Comparison of ENCODE assay signal across 1 cellular context in genomic region chr17:63445571-63446217, GRCh38.
TF ChIP-seq lines count a peak whose summit lies in the region.

No MANE protein-coding gene starts in this region.

TF ChIP-seq in H1, 55 proteins besides CTCF, POLR2A, EP300 and RAD21 (continued from another document):
- TF ChIP-seq KDM1A (IDR thresholded peaks at IDR 0.05; ENCODE audit: borderline replicate concordance, low read length) (no peak), YY1 (IDR thresholded peaks at IDR 0.05; ENCODE audit: low read depth, low read length) (0 out of 2 replicates have a peak, but pooled peaks have one; percentile 8), RNF2 (IDR thresholded peaks at IDR 0.05; ENCODE audit: borderline replicate concordance, low read depth, low read length, missing control alignments, poor library complexity, severe bottlenecking) (no peak), KDM4A (IDR thresholded peaks at IDR 0.05; ENCODE audit: low read depth, low read length, severe bottlenecking) (peak; percentile 13), PHF8 (conservative IDR thresholded peaks at IDR 0.05; ENCODE audit: low read depth, low read length) (peak; percentile 11; the same call in 1 of the 2 replicates), SIN3A (conservative IDR thresholded peaks at IDR 0.05 in 1 of 2, IDR thresholded peaks at IDR 0.05 in 1 of 2; ENCODE audit: low read depth in 1 of 2, low read length in 2 of 2) (peak; percentile 17 to 46; a peak in 1 of 4 replicates), BCL11A (IDR thresholded peaks at IDR 0.05; ENCODE audit: low read depth in 2 of 2, low read length in 2 of 2) (no peak), GABPA (IDR thresholded peaks at IDR 0.05; ENCODE audit: borderline replicate concordance, insufficient read depth, low read length) (no peak), TCF12 (IDR thresholded peaks at IDR 0.05; ENCODE audit: low read depth, low read length) (no peak), RBBP5 (IDR thresholded peaks at IDR 0.05; ENCODE audit: borderline replicate concordance, low read depth, low read length) (peak; percentile 54; the same call in 1 of the 2 replicates), POLR2AphosphoS5 (IDR thresholded peaks at IDR 0.05; ENCODE audit: low read depth, low read length) (no peak), CBX8 (IDR thresholded peaks at IDR 0.05; ENCODE audit: borderline replicate concordance, low read depth, low read length) (no peak), NANOG (IDR thresholded peaks at IDR 0.05; ENCODE audit: insufficient read depth, low read depth, low read length, poor library complexity, severe bottlenecking) (no peak)
- TF ChIP-seq, protein P1, sequence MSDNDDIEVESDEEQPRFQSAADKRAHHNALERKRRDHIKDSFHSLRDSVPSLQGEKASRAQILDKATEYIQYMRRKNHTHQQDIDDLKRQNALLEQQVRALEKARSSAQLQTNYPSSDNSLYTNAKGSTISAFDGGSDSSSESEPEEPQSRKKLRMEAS (IDR thresholded peaks at IDR 0.05) = peak; percentile 42; the same call in 1 of the 2 replicates
TF ChIP-seq in H1: peak in this region for 6.
